Comparison of ENCODE assay signal across 16 cellular contexts in the genomic region with DNA sequence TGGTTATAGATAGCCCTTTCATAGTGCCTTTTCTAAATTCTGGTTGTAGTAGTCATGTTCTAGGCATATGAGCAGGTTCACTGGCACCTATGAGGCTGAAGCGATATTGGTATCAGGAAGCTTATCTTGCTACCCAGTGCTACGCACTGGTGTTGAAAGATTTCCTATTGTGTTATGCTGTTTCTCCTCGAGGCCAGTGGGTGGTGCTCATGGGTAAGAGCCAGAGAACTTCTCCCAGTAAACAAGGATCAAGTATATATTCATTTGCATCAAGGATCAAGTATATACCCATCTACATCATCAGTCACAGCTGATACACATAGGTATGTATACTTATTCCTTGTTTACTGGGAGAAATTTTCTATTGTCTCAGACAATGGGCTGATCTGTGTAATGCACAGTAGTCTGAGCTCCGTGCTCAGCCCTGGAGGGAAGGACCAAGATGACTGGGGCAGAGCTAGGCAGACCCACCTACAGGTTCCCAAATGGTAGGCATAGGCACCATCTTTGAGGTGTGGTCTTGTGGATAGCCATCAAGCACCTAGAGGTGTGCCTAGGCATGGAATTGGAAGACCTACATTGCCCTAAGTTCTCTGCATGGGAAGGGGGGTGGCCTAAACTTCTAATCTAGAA.
DNase-seq lines count a peak whose midpoint lies in the region; ATAC-seq and TF ChIP-seq lines count a peak whose summit lies in the region.
"Had no signal": no experiment of that assay in that cellular context is flagged by ENCODE, and none has a peak within 500 bp of the region (broad histone marks: within the 10 kb centered on the region; RNA-seq: fewer than 3 reads in every experiment).

No MANE protein-coding gene starts in this region.

- H3K36me3 Mint-ChIP-seq in chondrocyte (ENCODE audit: low read depth) (peaks cover 2% of the 10 kb centered on the region), progenitor cell of endocrine pancreas (ENCODE audit: insufficient read depth) (peaks cover 2% of the 10 kb centered on the region)

- DNase-seq in DMS53 (lab: John Stamatoyannopoulos, UW) (peak; percentile 13), DMS53 treated with DMSO at 0.1 percent for 48 hours (lab: John Stamatoyannopoulos, UW; ENCODE audit: unreplicated experiment) (no peak), chondrocyte (ENCODE audit: low spot score) (no peak), progenitor cell of endocrine pancreas (ENCODE audit: low spot score, unreplicated experiment) (no peak), NCI-H1436 (lab: John Stamatoyannopoulos, UW) (no peak), aorta (no peak)
- DNase-seq in activated CD4-positive, alpha-beta T cell treated with anti-CD3 and anti-CD28 coated beads, Interleukin-2, amount 50 U/mL, for 4 hours = no peak
- DNase-seq: COR-L47, foreskin keratinocyte, HCEC 1CT, left lung, NCI-H2029, tibial artery had no signal

- 46 to 51% methylated on average over 4 of the region's 4 CpGs for WGBS in aorta, 2 donors

- no peaks in the 10 kb centered on the region for H3K36me3 ChIP-seq in Loucy (ENCODE audit: insufficient read depth, low read length)
- H3K36me3 ChIP-seq in aorta (ENCODE audit: control insufficient read depth in 1 of 2, insufficient read depth in 2 of 2, low read length in 1 of 2) = no peaks in the 10 kb centered on the region
- H3K36me3 ChIP-seq: left lung, tibial artery had no signal

- peaks cover 7% of the 10 kb centered on the region; the same call in 1 of the 2 replicates for H3K9me3 ChIP-seq in Loucy (ENCODE audit: insufficient read depth, low read depth, low read length)
- peaks cover 1% of the 10 kb centered on the region for H3K9me3 ChIP-seq in aorta (ENCODE audit: control insufficient read depth, low read length)

- H3K27me3 ChIP-seq in Loucy (ENCODE audit: insufficient read depth, low read length, poor library complexity, severe bottlenecking) (no peaks in the 10 kb centered on the region), aorta (ENCODE audit: control insufficient read depth in 1 of 2, insufficient read depth in 2 of 2, low read length in 1 of 2) (no peaks in the 10 kb centered on the region)
- H3K27me3 ChIP-seq: foreskin keratinocyte, left lung, tibial artery had no signal

- no peak for ATAC-seq in aorta (ENCODE audit: low FRiP score)
- ATAC-seq: foreskin keratinocyte, left lung had no signal

- H3K4me2 ChIP-seq in Loucy (ENCODE audit: low read depth, low read length, poor library complexity, severe bottlenecking) = no peak overlapping the region

- no peak overlapping the region for H3K4me3 Mint-ChIP-seq in chondrocyte (ENCODE audit: unreplicated experiment)
- H3K4me3 Mint-ChIP-seq in progenitor cell of endocrine pancreas (ENCODE audit: low read depth) = no peak overlapping the region
- H3K4me3 Mint-ChIP-seq: dendritic cell treated with granulocyte-macrophage colony-stimulating factor and Interleukin-4, amounts not matched to agents 40 ng/mL and 50 ng/mL, for 4 days; nephron had no signal

- H3K9me3 Mint-ChIP-seq in chondrocyte (ENCODE audit: low read depth) (peaks cover 53% of the 10 kb centered on the region), progenitor cell of endocrine pancreas (ENCODE audit: low read depth) (peaks cover 24% of the 10 kb centered on the region)

- H3K4me1 Mint-ChIP-seq in chondrocyte (ENCODE audit: low read depth) = no peaks in the 10 kb centered on the region
- H3K4me1 Mint-ChIP-seq in progenitor cell of endocrine pancreas (ENCODE audit: low read depth) = no peaks in the 10 kb centered on the region
- H3K4me1 Mint-ChIP-seq: nephron had no signal

- H3K27me3 Mint-ChIP-seq in chondrocyte (ENCODE audit: low read depth) = no peaks in the 10 kb centered on the region
- no peaks in the 10 kb centered on the region for H3K27me3 Mint-ChIP-seq in progenitor cell of endocrine pancreas
- H3K27me3 Mint-ChIP-seq: dendritic cell treated with granulocyte-macrophage colony-stimulating factor and Interleukin-4, amounts not matched to agents 40 ng/mL and 50 ng/mL, for 4 days had no signal

- no peaks in the 10 kb centered on the region for H3F3A ChIP-seq in Loucy (ENCODE audit: low read depth)

- no peaks in the 10 kb centered on the region for H3K9me2 ChIP-seq in Loucy (replicated peaks; ENCODE audit: low read depth, low read length)

- no peaks in the 10 kb centered on the region for H3K79me2 ChIP-seq in Loucy (ENCODE audit: insufficient read depth, low read length)

- H4K20me1 ChIP-seq in Loucy (ENCODE audit: insufficient read depth, low read length, poor library complexity, severe bottlenecking) = no peaks in the 10 kb centered on the region

- intact Hi-C loops in aorta (cut with DNase I) = no loop called here

- no peaks in the 10 kb centered on the region for H3K4me1 ChIP-seq in Loucy (ENCODE audit: insufficient read depth, low read length, poor library complexity, severe bottlenecking)
- no peaks in the 10 kb centered on the region for H3K4me1 ChIP-seq in aorta (ENCODE audit: control insufficient read depth in 1 of 2, insufficient read depth in 2 of 2, low read length in 2 of 2)
- H3K4me1 ChIP-seq: foreskin keratinocyte, left lung, tibial artery had no signal

- H2AFZ ChIP-seq in Loucy (ENCODE audit: low read length) = no peak overlapping the region

- TF ChIP-seq CTCF in Loucy (conservative IDR thresholded peaks at IDR 0.05; ENCODE audit: low read length) = 0 out of 2 replicates have a peak, but pooled peaks have one; percentile 17
- peak; percentile 18 for TF ChIP-seq CTCF in chondrocyte (IDR thresholded peaks at IDR 0.05)
- TF ChIP-seq CTCF in progenitor cell of endocrine pancreas (IDR thresholded peaks at IDR 0.05; ENCODE audit: unreplicated experiment) = peak; percentile 36

- H3K4me3 ChIP-seq in Loucy (ENCODE audit: low read length, poor library complexity, severe bottlenecking) (no peak overlapping the region), aorta (ENCODE audit: low read length in 2 of 2) (no peak overlapping the region)
- H3K4me3 ChIP-seq: left lung, tibial artery had no signal

- no peak overlapping the region for H3K9ac ChIP-seq in Loucy (ENCODE audit: low read depth, low read length, poor library complexity, severe bottlenecking)

- H3K27ac ChIP-seq in aorta (ENCODE audit: low read depth in 1 of 2, low read length in 2 of 2) = no peak overlapping the region
- H3K27ac ChIP-seq: foreskin keratinocyte, left lung, tibial artery had no signal

- H3K27ac Mint-ChIP-seq in chondrocyte (ENCODE audit: unreplicated experiment) = no peak overlapping the region
- H3K27ac Mint-ChIP-seq in progenitor cell of endocrine pancreas = no peak overlapping the region
- H3K27ac Mint-ChIP-seq: dendritic cell treated with granulocyte-macrophage colony-stimulating factor and Interleukin-4, amounts not matched to agents 40 ng/mL and 50 ng/mL, for 4 days; nephron had no signal
